9 cellular contexts compared by ENCODE assay signal in the genomic region with DNA sequence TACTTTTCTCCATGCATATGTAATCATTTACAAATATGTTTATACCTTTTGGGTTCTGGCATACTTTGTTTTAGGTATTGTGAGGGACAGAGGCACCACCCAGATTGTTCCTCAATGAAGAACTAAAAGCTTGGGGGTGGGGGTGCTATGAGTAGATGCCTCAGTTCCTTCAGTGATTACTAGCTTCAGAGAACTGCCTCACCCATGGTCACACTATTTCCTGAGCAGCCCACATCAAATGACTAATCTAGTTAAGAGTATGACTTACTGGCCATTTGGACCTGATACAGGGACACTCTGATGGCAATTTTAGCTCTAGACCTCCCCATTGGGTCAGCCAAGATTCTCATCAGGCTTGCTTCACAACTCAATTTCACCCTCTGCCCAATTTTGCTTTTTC. TPM values are rescaled to one million over a fixed set of nuclear protein-coding genes. Genes with fewer than 3 reads are reported as not detected.
"Had no signal": no experiment of that assay in that cellular context is flagged by ENCODE, and none has a peak within 500 bp of the region (broad histone marks: within the 10 kb centered on the region; RNA-seq: fewer than 3 reads in every experiment).

No MANE protein-coding gene starts in this region.

- FAIRE-seq: H1, H54, HTR-8/SVneo, K562 had no signal

- ATAC-seq: GM23338, K562 had no signal

- DNase-seq: H9, HCEC 1CT, IMR-90, Karpas-422 had no signal

RNA-seq across cellular contexts. Expression of gene CXXC4, which starts 22.2 kb away (rescaled TPM):
- polyA plus RNA-seq: IMR-90, K562 had no signal
